In genomic region chr1:83673287-83673686, GRCh38 we compare ENCODE assay signal across 15 cellular contexts.
A peak's percentile ranks its signal among the peaks of the same experiment; 100 is the strongest.
DNase-seq lines count a peak whose midpoint lies in the region; ATAC-seq and TF ChIP-seq lines count a peak whose summit lies in the region.
"Had no signal": no experiment of that assay in that cellular context is flagged by ENCODE, and none has a peak within 500 bp of the region (broad histone marks: within the 10 kb centered on the region; RNA-seq: fewer than 3 reads in every experiment).

No MANE protein-coding gene starts in this region.

- TF ChIP-seq CTCF in GM10266 (IDR thresholded peaks at IDR 0.05; ENCODE audit: control insufficient read depth, insufficient read depth, low read depth, missing control alignments) = no peak

- H3K4me3 Mint-ChIP-seq in T-helper 17 cell = no peak overlapping the region
- H3K4me3 Mint-ChIP-seq: activated T-cell treated with anti-CD3 and anti-CD28 coated beads, Interleukin-2, amount 50 U/mL, for 4 hours; natural killer cell had no signal

- no peaks in the 10 kb centered on the region for H3K27me3 Mint-ChIP-seq in T-helper 17 cell

- peak; percentile 7 for DNase-seq in GM10266 (ENCODE audit: extremely low spot score)
- no peak for DNase-seq in T-helper 17 cell
- DNase-seq in stimulated activated naive CD4-positive, alpha-beta T cell (lab: John Stamatoyannopoulos, UW) = no peak
- no peak for DNase-seq in midbrain (lab: John Stamatoyannopoulos, UW)
- no peak for DNase-seq in NCI-H748 (lab: John Stamatoyannopoulos, UW; ENCODE audit: unreplicated experiment)
- DNase-seq: activated T-cell treated with anti-CD3 and anti-CD28 coated beads, Interleukin-2, amount 50 U/mL, for 4 hours; GDM1; natural killer cell; NCI-H187; NCI-H524; stomach; uterus had no signal

- no peaks in the 10 kb centered on the region for H3K36me3 Mint-ChIP-seq in T-helper 17 cell (ENCODE audit: low read depth)
- H3K36me3 Mint-ChIP-seq: natural killer cell had no signal

- H3K9me3 ChIP-seq in T-helper 17 cell (ENCODE audit: control insufficient read depth, low read length, poor library complexity, severe bottlenecking) = no peaks in the 10 kb centered on the region
- H3K9me3 ChIP-seq: stomach, uterus had no signal

- H3K4me1 Mint-ChIP-seq in T-helper 17 cell = no peaks in the 10 kb centered on the region
- H3K4me1 Mint-ChIP-seq: natural killer cell had no signal

- ATAC-seq in GM19351 (IDR thresholded peaks at IDR 0.05; ENCODE audit: unreplicated experiment) (peak; percentile 90), HG02884 (IDR thresholded peaks at IDR 0.05; ENCODE audit: unreplicated experiment) (peak; percentile 86), T-helper 17 cell (no peak), HG03196 (IDR thresholded peaks at IDR 0.05; ENCODE audit: unreplicated experiment) (no peak)
- ATAC-seq: activated T-cell treated with anti-CD3 and anti-CD28 coated beads, Interleukin-2, amount 50 U/mL, for 4 hours; natural killer cell had no signal

- peak overlapping the region; percentile 19 for H3K27ac Mint-ChIP-seq in T-helper 17 cell
- H3K27ac Mint-ChIP-seq: natural killer cell had no signal

Comparison
In these comparisons a context has a peak if more than half of its experiments do, and no peak if none do; other contexts are left out.
1. ATAC-seq: peak in GM19351 (single experiment) and HG02884 (single experiment); none in T-helper 17 cell (single experiment) and HG03196 (single experiment).